In genomic region chr15:41258706-41259471, GRCh38 we compare ENCODE assay signal across 11 cellular contexts. TPM values are rescaled to one million over a fixed set of nuclear protein-coding genes. Genes with fewer than 3 reads are reported as not detected.
DNase-seq lines count a peak whose midpoint lies in the region; FAIRE-seq and TF ChIP-seq lines count a peak whose summit lies in the region.
"Had no signal": no experiment of that assay in that cellular context is flagged by ENCODE, and none has a peak within 500 bp of the region (broad histone marks: within the 10 kb centered on the region; RNA-seq: fewer than 3 reads in every experiment).

No MANE protein-coding gene starts in this region.

- peaks cover 17% of the 10 kb centered on the region for H3K4me1 ChIP-seq in OCI-LY3 (ENCODE audit: low read length)
- no peaks in the 10 kb centered on the region for H3K4me1 ChIP-seq in prostate gland (replicated peaks)
- H3K4me1 ChIP-seq: SJCRH30 had no signal

- H3K27ac ChIP-seq in OCI-LY3 (ENCODE audit: low read length) (peak overlapping the region; percentile 44), prostate gland (peak overlapping the region; percentile 2 to 37)
- H3K27ac ChIP-seq: SJCRH30 had no signal

- H4K20me1 ChIP-seq in OCI-LY3 (ENCODE audit: insufficient read depth, low read length), result no peaks in the 10 kb centered on the region

- peak overlapping the region; percentile 31 for H3K4me3 ChIP-seq in OCI-LY3 (ENCODE audit: low read length)
- no peak overlapping the region for H3K4me3 ChIP-seq in fibroblast of mammary gland (ENCODE audit: control insufficient read depth, low read depth, low read length)
- no peak overlapping the region for H3K4me3 ChIP-seq in prostate gland
- H3K4me3 ChIP-seq: SJCRH30 had no signal

- intact Hi-C loops in prostate gland (cut with DNase I), result no loop called here

- H3K27me3 ChIP-seq in OCI-LY3 (ENCODE audit: low read depth, low read length), result no peaks in the 10 kb centered on the region
- H3K27me3 ChIP-seq in prostate gland (replicated peaks; ENCODE audit: insufficient read depth), result no peaks in the 10 kb centered on the region
- H3K27me3 ChIP-seq: SJCRH30 had no signal

- H3K9me3 ChIP-seq in OCI-LY3 (ENCODE audit: insufficient read depth, low read length) (no peaks in the 10 kb centered on the region), prostate gland (no peaks in the 10 kb centered on the region)
- H3K9me3 ChIP-seq: SJCRH30 had no signal

- no peaks in the 10 kb centered on the region for H3K79me2 ChIP-seq in OCI-LY3 (ENCODE audit: low read length)

- peaks cover 7% of the 10 kb centered on the region for H3K36me3 ChIP-seq in OCI-LY3 (replicated peaks; ENCODE audit: low read depth, low read length)
- H3K36me3 ChIP-seq in prostate gland, result no peaks in the 10 kb centered on the region

- no peak overlapping the region for H2AFZ ChIP-seq in OCI-LY3 (ENCODE audit: low read depth, low read length)

- TF ChIP-seq POLR2A in GM12891 (IDR thresholded peaks at IDR 0.05; ENCODE audit: low read depth, low read length) (peak; percentile 52; the same call in 1 of the 2 replicates), prostate gland (IDR thresholded peaks at IDR 0.05) (no peak)

- H3K4me2 ChIP-seq in OCI-LY3 (ENCODE audit: low read length), result peak overlapping the region; percentile 65

- peak; percentile 22 for DNase-seq in GM12891 (ENCODE audit: insufficient read length, low spot score)
- peak; percentile 81 for DNase-seq in fibroblast of mammary gland (ENCODE audit: low read depth)
- peak; percentile 12 for DNase-seq in prostate gland (ENCODE audit: low spot score)
- no peak for DNase-seq in glomerular visceral epithelial cell (ENCODE audit: extremely low spot score)
- DNase-seq in epidermal melanocyte (ENCODE audit: insufficient read length, low spot score), result no peak
- no peak for DNase-seq in NCI-H510A treated with DMSO at 0.1 percent for 48 hours (lab: John Stamatoyannopoulos, UW)
- no peak for DNase-seq in activated naive CD4-positive, alpha-beta T cell treated with Interleukin-2 at 50 U/mL for 16 hours
- DNase-seq: activated naive CD4-positive, alpha-beta T cell treated with anti-CD3 and anti-CD28 coated beads, Interleukin-2, amount 50 U/mL, for 16 hours; SJCRH30 had no signal

- FAIRE-seq in GM12891 (lab: Jason Lieb, UNC), result peak; percentile 89

- TF ChIP-seq CTCF in OCI-LY3 (IDR thresholded peaks at IDR 0.05; ENCODE audit: low read depth, low read length) (no peak), fibroblast of mammary gland (conservative IDR thresholded peaks at IDR 0.05; ENCODE audit: control insufficient read depth, insufficient read depth, low read depth, low read length) (no peak), prostate gland (IDR thresholded peaks at IDR 0.05) (no peak)

- WGBS in prostate gland, result 35% methylated on average over 3 of the region's 3 CpGs

- H3K9ac ChIP-seq in OCI-LY3 (ENCODE audit: low read length), result 0 out of 2 replicates have a peak overlapping the region, but pooled peaks have one; percentile 1

TF ChIP-seq in GM12891, 5 proteins besides CTCF, POLR2A, EP300 and RAD21:
- TF ChIP-seq POLR2AphosphoS5 (IDR thresholded peaks at IDR 0.05; ENCODE audit: low read depth, low read length) (no peak), SPI1 (IDR thresholded peaks at IDR 0.05; ENCODE audit: low read depth, low read length) (peak; percentile 92), POU2F2 (IDR thresholded peaks at IDR 0.05; ENCODE audit: low read depth, low read length) (no peak), TAF1 (IDR thresholded peaks at IDR 0.05; ENCODE audit: low read depth, low read length) (0 out of 2 replicates have a peak, but pooled peaks have one; percentile 43), PAX5 (IDR thresholded peaks at IDR 0.05; ENCODE audit: insufficient read depth, low read length, severe bottlenecking) (no peak)

RNA-seq across cellular contexts. Expression of gene CHP1, which starts 27.8 kb away (rescaled TPM):
- 14.3 TPM for polyA plus RNA-seq in GM12891 (2012; ENCODE audit: low read depth, missing spikeins)
- 100 to 1,000 TPM in 1 of 2 donors, 10 to 100 TPM in 1; 97.0 to 174 TPM for total RNA-seq in prostate gland

RNA-seq across cellular contexts. Expression of gene EXD1, which starts 28.3 kb away (rescaled TPM):
- polyA plus RNA-seq in GM12891 (2012; ENCODE audit: low read depth, missing spikeins), result not detected
- 1 to 10 TPM in 1 of 2 donors, not detected in 1; 5.3 TPM for total RNA-seq in prostate gland
- total RNA-seq: lower leg skin, SJCRH30 had no signal

Comparison
In these comparisons a context has a peak if more than half of its experiments do, and no peak if none do; other contexts are left out.
1. DNase-seq: peak in GM12891 (single experiment), fibroblast of mammary gland (single experiment) and prostate gland (single experiment); none in glomerular visceral epithelial cell (single experiment), epidermal melanocyte (single experiment), NCI-H510A treated with DMSO at 0.1 percent for 48 hours (single experiment) and activated naive CD4-positive, alpha-beta T cell treated with Interleukin-2 at 50 U/mL for 16 hours (single experiment).